ENCODE assay signal across 10 cellular contexts in genomic region chr2:63054812-63055509, GRCh38. TPM values are rescaled to one million over a fixed set of nuclear protein-coding genes. Genes with fewer than 3 reads are reported as not detected.
DNase-seq lines count a peak whose midpoint lies in the region; ATAC-seq, FAIRE-seq and TF ChIP-seq lines count a peak whose summit lies in the region.
"Had no signal": no experiment of that assay in that cellular context is flagged by ENCODE, and none has a peak within 500 bp of the region (broad histone marks: within the 10 kb centered on the region; RNA-seq: fewer than 3 reads in every experiment).

No MANE protein-coding gene starts in this region.

- BruUV-seq in K562 (replicated peaks; lab: Mats Ljungman, UMichigan) = no TSS peak

- H3K9me3 ChIP-seq in GM23248 (ENCODE audit: low read depth) (no peaks in the 10 kb centered on the region), K562 (replicated peaks; ENCODE audit: control insufficient read depth, insufficient read depth, low read depth, low read length) (peaks cover 9% of the 10 kb centered on the region)
- no peaks in the 10 kb centered on the region for H3K9me3 ChIP-seq in naive thymus-derived CD4-positive, alpha-beta T cell (ENCODE audit: control insufficient read depth in 2 of 3, low read length in 3 of 3)

- no peak for TF ChIP-seq RAD21 in K562 (CRISPR knock-in tag; conservative IDR thresholded peaks at IDR 0.05 in 1 of 2, IDR thresholded peaks at IDR 0.05 in 1 of 2)

- H3K9ac ChIP-seq in GM23248 = no peak overlapping the region
- H3K9ac ChIP-seq in K562 (ENCODE audit: insufficient read depth in 1 of 2, low read depth in 2 of 2, low read length in 2 of 2) = no peak overlapping the region

- H3K4me3 ChIP-seq in AG09309 (ENCODE audit: control insufficient read depth, low read depth, low read length) = peak overlapping the region; percentile 29
- peak overlapping the region; percentile 56 for H3K4me3 ChIP-seq in GM23248
- H3K4me3 ChIP-seq in K562 = no peak overlapping the region
- H3K4me3 ChIP-seq in naive thymus-derived CD4-positive, alpha-beta T cell (ENCODE audit: low read length) = no peak overlapping the region
- H3K4me3 ChIP-seq: SJSA1 had no signal

- no peak for FAIRE-seq in K562 (lab: Jason Lieb, UNC)
- FAIRE-seq: kidney had no signal

- H3K9me1 ChIP-seq in K562 (ENCODE audit: control insufficient read depth, insufficient read depth, low read length) = no peaks in the 10 kb centered on the region

- POLR2A ChIA-PET in K562 (lab: Yijun Ruan, JAX) = interaction anchor here (0.6 kb wide), 1 partner anchor 1043 kb away, joined by 3 read pairs; no protein-coding TSS in a partner anchor
- POLR2A ChIA-PET in naive thymus-derived CD4-positive, alpha-beta T cell (lab: Charles Lee) = no interaction called here

- in situ Hi-C loops in GM23248 (cut with MboI) = no loop called here
- in situ Hi-C loops in K562 (cut with MboI) = no loop called here

- peaks cover 63 to 85% (median 75%) of the 10 kb centered on the region in 5 donors for H3K27me3 Mint-ChIP-seq in naive thymus-derived CD4-positive, alpha-beta T cell

- intact Hi-C loops in K562 (cut with micrococcal nuclease) = no loop called here
- intact Hi-C loops in naive thymus-derived CD4-positive, alpha-beta T cell (cut with micrococcal nuclease) = loop anchor here in 1 of 2 donors (5.0 to 10.0 kb wide), 3 partner anchors 250 to 370 kb away; partner anchors contain the start of gene EHBP1

- peak overlapping the region in 1 of 9 donors; percentile 38 for H3K27ac Mint-ChIP-seq in naive thymus-derived CD4-positive, alpha-beta T cell

- H3F3A ChIP-seq in GM23248 (ENCODE audit: insufficient read depth) = no peaks in the 10 kb centered on the region

- no peak for TF ChIP-seq EP300 in K562 (IDR thresholded peaks at IDR 0.05; ENCODE audit: low read length)

- CTCF ChIA-PET in K562 (lab: Yijun Ruan, JAX; ENCODE audit: low intra/inter-chr PET ratio) = no interaction called here
- CTCF ChIA-PET in naive thymus-derived CD4-positive, alpha-beta T cell (lab: Charles Lee) = no interaction called here

- H2AFZ ChIP-seq in GM23248 (peak overlapping the region; percentile 64), K562 (ENCODE audit: low read depth, low read length) (no peak overlapping the region)

- peaks cover 0 to 6% (median under 1%) of the 10 kb centered on the region in 11 donors for H3K9me3 Mint-ChIP-seq in naive thymus-derived CD4-positive, alpha-beta T cell

- H4K20me1 ChIP-seq in GM23248 (ENCODE audit: insufficient read depth) (no peaks in the 10 kb centered on the region), K562 (replicated peaks; ENCODE audit: control insufficient read depth, insufficient read depth, low read length) (no peaks in the 10 kb centered on the region)

- no peaks in the 10 kb centered on the region for H3K9me2 ChIP-seq in GM23248 (ENCODE audit: insufficient read depth)

- peaks cover 0 to 7% (median under 1%) of the 10 kb centered on the region in 5 donors for H3K36me3 Mint-ChIP-seq in naive thymus-derived CD4-positive, alpha-beta T cell

- H3K79me2 ChIP-seq in GM23248 (ENCODE audit: insufficient read depth) = no peaks in the 10 kb centered on the region
- H3K79me2 ChIP-seq in K562 (ENCODE audit: control insufficient read depth, insufficient read depth, low read length) = peaks cover 12% of the 10 kb centered on the region; the same call in 2 of the 3 replicates

- no peak overlapping the region for H3K27ac ChIP-seq in GM23248
- no peak overlapping the region for H3K27ac ChIP-seq in K562 (ENCODE audit: extremely low read depth, low read depth, low read length)
- no peak overlapping the region for H3K27ac ChIP-seq in naive thymus-derived CD4-positive, alpha-beta T cell (ENCODE audit: low read depth, low read length)
- H3K27ac ChIP-seq: SJSA1 had no signal

- H3K4me2 ChIP-seq in GM23248 (ENCODE audit: unreplicated experiment) = peak overlapping the region; percentile 64
- H3K4me2 ChIP-seq in K562 (ENCODE audit: insufficient read depth, low read length) = no peak overlapping the region

- peaks cover 34 to 76% (median 66%) of the 10 kb centered on the region in 7 donors for H3K4me1 Mint-ChIP-seq in naive thymus-derived CD4-positive, alpha-beta T cell

- H3K36me3 ChIP-seq in GM23248 (ENCODE audit: low read depth) (no peaks in the 10 kb centered on the region), K562 (ENCODE audit: control insufficient read depth, insufficient read depth, low read length) (peaks cover 43% of the 10 kb centered on the region; the same call in 1 of the 3 replicates)
- no peaks in the 10 kb centered on the region for H3K36me3 ChIP-seq in naive thymus-derived CD4-positive, alpha-beta T cell (ENCODE audit: control insufficient read depth in 2 of 3, insufficient read depth in 3 of 3, low read length in 3 of 3)

- WGBS in GM23248 (ENCODE audit: low coverage in 1 of 2, low lambda C conversion rate in 2 of 2, missing lambda C conversion rate in 2 of 2), 2 experiments = 35 to 42% methylated on average over 16 to 17 of the region's 19 CpGs
- WGBS in K562 (ENCODE audit: insufficient coverage, low coverage, missing lambda C conversion rate) = 89% methylated on average over 10 of the region's 19 CpGs

- no peak for TF ChIP-seq POLR2A in K562 (conservative IDR thresholded peaks at IDR 0.05)

- peak overlapping the region in 9 of 10 donors; percentile 52 to 81 (median 73) for H3K4me3 Mint-ChIP-seq in naive thymus-derived CD4-positive, alpha-beta T cell

- peaks cover 5% of the 10 kb centered on the region for H3K4me1 ChIP-seq in GM23248 (ENCODE audit: insufficient read depth)
- peaks cover 0 to 26% of the 10 kb centered on the region in 2 experiments; a peak in 2 of 5 replicates for H3K4me1 ChIP-seq in K562 (replicated peaks in 1 of 2; ENCODE audit: control insufficient read depth in 2 of 2, insufficient read depth in 2 of 2, low read length in 2 of 2)
- H3K4me1 ChIP-seq in naive thymus-derived CD4-positive, alpha-beta T cell (ENCODE audit: control insufficient read depth in 2 of 2, insufficient read depth in 2 of 2, low read length in 2 of 2) = peaks cover 0 to 32% of the 10 kb centered on the region in 2 donors
- H3K4me1 ChIP-seq: SJSA1 had no signal

- DNase-seq in AG09309 (ENCODE audit: low read depth) (no peak), GM23248 (no peak), K562 (ENCODE audit: extremely low read depth in 1 of 4, low spot score in 3 of 4) (no peak), NCI-H1105 treated with DMSO at 0.1 percent for 48 hours (lab: John Stamatoyannopoulos, UW) (no peak), NCI-H2171 (lab: John Stamatoyannopoulos, UW) (no peak), NCI-H2081 treated with DMSO at 0.1 percent for 48 hours (lab: John Stamatoyannopoulos, UW) (no peak), NCI-H526 (lab: John Stamatoyannopoulos, UW) (no peak)
- no peak for DNase-seq in naive thymus-derived CD4-positive, alpha-beta T cell

- H3K27me3 ChIP-seq in GM23248 (replicated peaks; ENCODE audit: insufficient read depth) = peaks cover 68% of the 10 kb centered on the region
- H3K27me3 ChIP-seq in K562 (ENCODE audit: control insufficient read depth in 2 of 2, insufficient read depth in 2 of 2, low read length in 2 of 2) = no peaks in the 10 kb centered on the region
- H3K27me3 ChIP-seq in naive thymus-derived CD4-positive, alpha-beta T cell (ENCODE audit: control insufficient read depth in 2 of 2, insufficient read depth in 2 of 2, low read length in 2 of 2) = peaks cover 4 to 19% of the 10 kb centered on the region in 2 donors
- H3K27me3 ChIP-seq: SJSA1 had no signal

- no peak for ATAC-seq in K562
- no peak for ATAC-seq in naive thymus-derived CD4-positive, alpha-beta T cell

- TF ChIP-seq CTCF in AG09309 (IDR thresholded peaks at IDR 0.05; ENCODE audit: control insufficient read depth, insufficient read depth, low read depth, low read length, missing control alignments) (no peak), K562 (IDR thresholded peaks at IDR 0.05 in 2 of 3, conservative IDR thresholded peaks at IDR 0.05 in 1 of 3; ENCODE audit: insufficient read depth in 2 of 3, low read depth in 1 of 3, low read length in 3 of 3) (no peak)

TF ChIP-seq in K562, 482 proteins besides CTCF, POLR2A, EP300 and RAD21 (continues in another document):
- TF ChIP-seq BRCA1 (IDR thresholded peaks at IDR 0.05) (no peak), BRCA1 (CRISPR knock-in tag; IDR thresholded peaks at IDR 0.05) (no peak), HDAC3 (IDR thresholded peaks at IDR 0.05; ENCODE audit: borderline replicate concordance, partially characterized antibody) (no peak), OTX1 (CRISPR knock-in tag; IDR thresholded peaks at IDR 0.05) (peak; percentile 50; the same call in 1 of the 2 replicates), KHSRP (IDR thresholded peaks at IDR 0.05) (no peak), ZNF232 (CRISPR knock-in tag; IDR thresholded peaks at IDR 0.05) (no peak), RBFOX2 (IDR thresholded peaks at IDR 0.05; ENCODE audit: low read depth, low read length) (0 out of 2 replicates have a peak, but pooled peaks have one; percentile 11), KAT2B (IDR thresholded peaks at IDR 0.05; ENCODE audit: low read depth, low read length) (no peak)

RNA-seq across cellular contexts. Expression of gene OTX1, which starts 4.3 kb away (rescaled TPM):
- 0.25 TPM in 1 of 2 replicates, not detected in the other for total RNA-seq in GM23248 (2014; rRNA removed; shearing (Covaris generic))
- polyA plus RNA-seq in GM23248 (2016; fragmentation: Nextera tagmentation; extraction: Ambion mirVana) (not detected in 2 replicates), K562 (2011; rRNA removed) (0.24 and 0.31 TPM in 2 replicates), K562 (2014; fragmentation: Illumina TruSeq; extraction: Trizol) (2.6 and 3.7 TPM in 2 replicates), K562 (2014; fragmentation: Nextera tagmentation; extraction: Ambion mirVana) (under 1 TPM; 0.18 to 0.31 TPM), K562 (2014; rRNA removed) (2.3 and 2.6 TPM in 2 replicates)
- total RNA-seq in K562 (2011; cell fraction: chromatin; rRNA removed; ENCODE audit: low replicate concordance) = 4.9 and 10.4 TPM in 2 replicates
- total RNA-seq in K562 (2011; cell fraction: nucleolus; rRNA removed) = 13.5 and 18.4 TPM in 2 replicates
- total RNA-seq in K562 (2011; cell fraction: nucleoplasm; rRNA removed) = 9.4 and 9.8 TPM in 2 replicates
- total RNA-seq in K562 (2014; rRNA removed) (1.4 and 1.8 TPM in 2 replicates), K562 (2014; rRNA removed; fragmentation: Illumina TruSeq; extraction: Trizol) (0.40 and 0.48 TPM in 2 replicates), K562 (2015; rRNA removed; fragmentation: Illumina TruSeq; extraction: Trizol) (0.58 and 1.1 TPM in 2 replicates), K562 (2021) (6.4 and 7.1 TPM in 2 replicates)
- 0.24 and 0.33 TPM in 2 replicates for polyA plus RNA-seq in K562 (2011; cell fraction: cytosol; rRNA removed)
- polyA plus RNA-seq in K562 (2011; cell fraction: nucleus; rRNA removed) = 4.0 and 5.2 TPM in 2 replicates
- polyA plus RNA-seq in K562 (2012) = 2.7 and 5.2 TPM in 2 replicates
- 0.33 and 0.77 TPM in 2 replicates for polyA minus RNA-seq in K562 (2011; rRNA and poly(A)+ RNA removed)
- 1.5 and 2.0 TPM in 2 replicates for polyA minus RNA-seq in K562 (2011; cell fraction: cytosol; rRNA and poly(A)+ RNA removed)
- 9.6 and 13.6 TPM in 2 replicates for polyA minus RNA-seq in K562 (2011; cell fraction: nucleus; rRNA and poly(A)+ RNA removed)
- not detected for total RNA-seq in naive thymus-derived CD4-positive, alpha-beta T cell
- polyA plus RNA-seq in naive thymus-derived CD4-positive, alpha-beta T cell = not detected
- total RNA-seq: kidney had no signal

Comparison
In these comparisons a context has a peak if more than half of its experiments do, and no peak if none do; other contexts are left out.
1. H3K4me3 ChIP-seq: peak in AG09309 (single experiment) and GM23248 (single experiment); none in K562 (single experiment) and naive thymus-derived CD4-positive, alpha-beta T cell (single experiment).